22 cellular contexts compared by ENCODE assay signal in genomic region chr1:194919146-194919545, GRCh38.
"Had no signal": no experiment of that assay in that cellular context is flagged by ENCODE, and none has a peak within 500 bp of the region (broad histone marks: within the 10 kb centered on the region; RNA-seq: fewer than 3 reads in every experiment).

No MANE protein-coding gene starts in this region.

- H3K9ac ChIP-seq: KMS-11 had no signal

- H2AFZ ChIP-seq: PC-9 had no signal

- H3K36me3 ChIP-seq: Peyer's patch, SJCRH30 had no signal

- FAIRE-seq: HepG2 had no signal

- H3K4me2 ChIP-seq: KMS-11, PC-9 had no signal

- ATAC-seq: HepG2, Right ventricle myocardium inferior, SK-N-SH treated with all-trans-retinoic acid at 6 μM for 48 hours, T-helper 17 cell had no signal

- H3K9me3 ChIP-seq: Peyer's patch, SJCRH30 had no signal

- H3K4me3 ChIP-seq: PC-9, Peyer's patch, SJCRH30 had no signal

- H3K27me3 ChIP-seq: Peyer's patch, SJCRH30 had no signal

- H3K4me1 ChIP-seq: Peyer's patch, SJCRH30 had no signal

- H3K27ac ChIP-seq: KMS-11, PC-9, Peyer's patch, SJCRH30 had no signal

- DNase-seq: IMR-90; Kasumi-1; MM.1S; NCI-H1092 treated with DMSO at 0.1 percent for 48 hours; NCI-H1436; NCI-H187; NCI-H2029 treated with DMSO at 0.1 percent for 48 hours; NCI-H2171 treated with DMSO at 0.1 percent for 48 hours; NCI-H524 treated with DMSO at 0.1 percent for 48 hours; NCI-H69; NCI-H774; NK-92 treated with Interleukin-12 subunit alpha and Interleukin-12 subunit beta, amount 100 ng/mL, for 24 hours; PC-9; Peyer's patch; SHP77 treated with DMSO at 0.1 percent for 48 hours; SJCRH30; T-helper 1 cell; T-helper 17 cell had no signal
